In the genomic region with DNA sequence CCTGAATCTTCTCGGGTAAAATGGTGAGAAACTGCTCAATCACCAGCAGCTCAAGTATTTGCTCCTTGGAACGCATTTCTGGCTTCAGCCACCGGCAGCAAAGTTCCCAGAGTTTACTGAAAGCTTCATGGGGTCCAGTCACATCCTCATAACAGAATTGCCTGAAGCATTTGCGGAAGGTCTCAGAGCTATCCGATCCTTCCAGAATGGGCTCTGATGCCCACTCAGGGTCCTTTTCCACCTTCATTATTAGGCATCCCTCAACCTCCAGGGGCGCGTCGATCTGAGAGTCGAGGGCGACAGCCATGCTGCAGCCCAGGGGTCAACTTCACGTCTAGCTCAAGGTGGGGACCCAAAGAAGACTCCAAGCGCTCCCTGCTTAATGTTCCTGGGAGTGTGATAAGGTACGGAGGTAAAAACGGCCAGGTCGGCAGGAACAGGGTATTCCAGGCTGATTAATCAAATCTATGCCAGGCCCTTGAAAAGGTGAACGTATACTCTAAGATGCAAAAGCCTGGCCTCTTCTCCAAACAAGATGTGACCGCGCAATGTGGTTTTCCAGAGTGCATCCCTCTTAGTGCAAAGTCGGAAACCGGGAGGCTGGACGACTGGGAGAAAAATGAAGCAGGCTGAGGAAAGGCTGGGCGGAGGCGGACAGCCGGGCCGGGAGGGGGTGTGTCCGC, we compare ENCODE assay signal across 8 cellular contexts. TPM values are rescaled to one million over a fixed set of nuclear protein-coding genes. Genes with fewer than 3 reads are reported as not detected.
DNase-seq lines count a peak whose midpoint lies in the region; ATAC-seq and TF ChIP-seq lines count a peak whose summit lies in the region.

No MANE protein-coding gene starts in this region.

- H3K9ac ChIP-seq in HUES6 (ENCODE audit: low read length), result peak overlapping the region; percentile 99

- H3K36me3 ChIP-seq in HUES6 (ENCODE audit: control insufficient read depth, insufficient read depth, low read length) (peaks cover 36% of the 10 kb centered on the region), psoas muscle (ENCODE audit: insufficient read depth in 1 of 2, low read depth in 1 of 2) (peaks cover 3 to 31% of the 10 kb centered on the region in 2 donors)

- H3K27me3 ChIP-seq in HUES6 (ENCODE audit: control insufficient read depth, insufficient read depth, low read length) (no peaks in the 10 kb centered on the region), psoas muscle (ENCODE audit: insufficient read depth in 3 of 3, low read length in 2 of 3) (no peaks in the 10 kb centered on the region)

- intact Hi-C loops in psoas muscle (cut with DNase I), result loop anchor here in 1 of 2 donors (10.0 kb wide), 1 partner anchor 722 kb away; a partner anchor contains a TSS

- no peak for TF ChIP-seq CTCF in GM13977 (IDR thresholded peaks at IDR 0.05; ENCODE audit: extremely low read depth, insufficient read depth, missing control alignments)
- TF ChIP-seq CTCF in foreskin fibroblast (IDR thresholded peaks at IDR 0.05; ENCODE audit: low read depth, low read length), result no peak
- no peak for TF ChIP-seq CTCF in psoas muscle (IDR thresholded peaks at IDR 0.05)

- H3K27ac ChIP-seq in HUES6 (ENCODE audit: low read depth, low read length) (peak overlapping the region; percentile 100; the same call in 1 of the 2 replicates), psoas muscle (peak overlapping the region; percentile 100)

- in situ Hi-C loops in GM13977 (cut with MboI; ENCODE audit: low pct_unique_long_range_greater_than_20kb, low sequenced_read_pairs, unreplicated experiment), result no loop called here

- no peaks in the 10 kb centered on the region for H3K9me3 ChIP-seq in HUES6 (ENCODE audit: control insufficient read depth, insufficient read depth, low read depth, low read length)
- no peaks in the 10 kb centered on the region for H3K9me3 ChIP-seq in psoas muscle

- 1% methylated on average over 21 to 26 of the region's 26 CpGs for WGBS in psoas muscle, 3 donors

- ATAC-seq in psoas muscle, result no peak
- no peak for ATAC-seq in GM19463 (IDR thresholded peaks at IDR 0.05; ENCODE audit: unreplicated experiment)

- peaks cover 10% of the 10 kb centered on the region for H3K4me1 ChIP-seq in HUES6 (ENCODE audit: control insufficient read depth, insufficient read depth, low read length)
- peaks cover 41% of the 10 kb centered on the region for H3K4me1 ChIP-seq in psoas muscle

- DNase-seq in AG08396 (ENCODE audit: low spot score) (peak; percentile 20), GM13977 (ENCODE audit: low spot score) (peak; percentile 28), foreskin fibroblast (peak in 1 of 2 donors; percentile 38), psoas muscle (no peak)
- peak; percentile 8 for DNase-seq in activated CD4-positive, alpha-beta T cell treated with anti-CD3 and anti-CD28 coated beads, Interleukin-2, amount 50 U/mL, for 1 hour
- DNase-seq in effector CD4-positive, alpha-beta T cell, result no peak

- H3K4me3 ChIP-seq in HUES6 (ENCODE audit: low read depth, low read length) (peak overlapping the region; percentile 75), foreskin fibroblast (ENCODE audit: low read depth in 1 of 2, low read length in 2 of 2) (peak overlapping the region; percentile 87 to 93), psoas muscle (peak overlapping the region; percentile 96)

RNA-seq across cellular contexts. Expression of a gene that starts 0.7 kb away (rescaled TPM):
- 1 to 10 TPM; 5.2 to 6.8 (median 6.3) TPM for total RNA-seq in psoas muscle
- polyA plus RNA-seq in psoas muscle, result 1 to 10 TPM; 1.4 to 4.0 (median 1.5) TPM

RNA-seq across cellular contexts. Expression of a gene that starts 40.2 kb away (rescaled TPM):
- under 1 TPM in 1 of 4 donors, not detected in 3; 0.58 TPM for total RNA-seq in psoas muscle
- under 1 TPM in 1 of 3 donors, not detected in 2; 0.09 TPM for polyA plus RNA-seq in psoas muscle

Comparison
In these comparisons a context has a peak if more than half of its experiments do, and no peak if none do; other contexts are left out.
1. DNase-seq: peak in AG08396 (single experiment), GM13977 (single experiment) and activated CD4-positive, alpha-beta T cell treated with anti-CD3 and anti-CD28 coated beads, Interleukin-2, amount 50 U/mL, for 1 hour (single experiment); none in psoas muscle (0 of 2) and effector CD4-positive, alpha-beta T cell (single experiment).
2. Peak in every context shown above with its lines, with median percentiles within 50 percentile points of each other: H3K4me3 ChIP-seq.